In the genomic region with DNA sequence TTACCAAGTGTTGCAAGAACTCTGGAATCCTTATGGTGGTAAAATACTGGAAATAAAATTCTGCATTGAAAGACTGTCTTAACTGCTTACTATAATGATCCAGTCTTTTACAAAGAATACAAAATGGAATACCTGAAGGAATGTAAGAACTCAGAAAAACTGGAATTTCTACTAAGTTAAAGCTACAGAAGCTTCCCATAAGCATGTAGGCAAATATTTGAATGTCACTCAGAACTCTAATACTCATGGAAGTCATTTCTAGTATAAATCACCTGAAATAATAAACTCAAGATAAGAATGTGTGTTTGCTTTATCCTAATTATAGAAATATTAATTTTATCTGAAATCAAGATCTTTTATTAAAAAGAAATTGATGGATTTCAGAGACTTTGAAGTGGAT, we compare ENCODE assay signal across 26 cellular contexts. TPM values are rescaled to one million over a fixed set of nuclear protein-coding genes. Genes with fewer than 3 reads are reported as not detected.
DNase-seq lines count a peak whose midpoint lies in the region; ATAC-seq, FAIRE-seq and TF ChIP-seq lines count a peak whose summit lies in the region.
"Had no signal": no experiment of that assay in that cellular context is flagged by ENCODE, and none has a peak within 500 bp of the region (broad histone marks: within the 10 kb centered on the region; RNA-seq: fewer than 3 reads in every experiment).

No MANE protein-coding gene starts in this region.

- ATAC-seq in left lung = peak; percentile 63
- no peak for ATAC-seq in HG02852 (IDR thresholded peaks at IDR 0.05; ENCODE audit: unreplicated experiment)

- no peak for TF ChIP-seq CTCF in left lung (IDR thresholded peaks at IDR 0.05)

- H3K4me3 ChIP-seq in left lung = no peak overlapping the region
- H3K4me3 ChIP-seq: BLaER1 had no signal

- H3K9me3 ChIP-seq in left lung = no peaks in the 10 kb centered on the region
- H3K9me3 ChIP-seq: BE2C, BLaER1 had no signal

- FAIRE-seq in colon (lab: Jason Lieb, UNC) (peak; percentile 5), islet of Langerhans (lab: Jason Lieb, UNC) (peak; percentile 21)
- FAIRE-seq: A204.1, GM12891, GM19239 had no signal

- H3K27me3 ChIP-seq in left lung = no peaks in the 10 kb centered on the region
- H3K27me3 ChIP-seq: BE2C, BLaER1 had no signal

- no peaks in the 10 kb centered on the region for H3K36me3 ChIP-seq in left lung
- H3K36me3 ChIP-seq: BE2C, BLaER1 had no signal

- peaks cover 0 to 4% of the 10 kb centered on the region in 2 donors for H3K4me1 ChIP-seq in left lung
- H3K4me1 ChIP-seq: BE2C, BLaER1 had no signal

- H3K27ac ChIP-seq in left lung = peak overlapping the region in 1 of 2 donors; percentile 30
- H3K27ac ChIP-seq: BLaER1 had no signal

- DNase-seq in DMS53 treated with DMSO at 0.1 percent for 48 hours (lab: John Stamatoyannopoulos, UW; ENCODE audit: unreplicated experiment) (peak; percentile 30), left lung (no peak), GDM1 (lab: John Stamatoyannopoulos, UW) (no peak), NCI-H2196 treated with DMSO at 0.1 percent for 48 hours (lab: John Stamatoyannopoulos, UW; ENCODE audit: unreplicated experiment) (no peak), medulla oblongata (ENCODE audit: extremely low spot score) (no peak)
- DNase-seq: 8988T; ACHN; BE2C; C1 segment of cervical spinal cord; CD4-positive, alpha-beta memory T cell; CD4-positive, CD25-positive, alpha-beta regulatory T cell; CD8-positive, alpha-beta memory T cell; COR-L47; DMS 273 treated with DMSO at 0.1 percent for 48 hours; DMS153; DMS79; DND-41; EL; GF-D8 had no signal

- intact Hi-C loops in left lung (cut with DNase I) = no loop called here

RNA-seq across cellular contexts. Expression of gene FEM1C, which starts 54.9 kb away (rescaled TPM):
- total RNA-seq in left lung = 10 to 100 TPM; 22.7 to 28.7 TPM
